29 cellular contexts compared by ENCODE assay signal in the genomic region with DNA sequence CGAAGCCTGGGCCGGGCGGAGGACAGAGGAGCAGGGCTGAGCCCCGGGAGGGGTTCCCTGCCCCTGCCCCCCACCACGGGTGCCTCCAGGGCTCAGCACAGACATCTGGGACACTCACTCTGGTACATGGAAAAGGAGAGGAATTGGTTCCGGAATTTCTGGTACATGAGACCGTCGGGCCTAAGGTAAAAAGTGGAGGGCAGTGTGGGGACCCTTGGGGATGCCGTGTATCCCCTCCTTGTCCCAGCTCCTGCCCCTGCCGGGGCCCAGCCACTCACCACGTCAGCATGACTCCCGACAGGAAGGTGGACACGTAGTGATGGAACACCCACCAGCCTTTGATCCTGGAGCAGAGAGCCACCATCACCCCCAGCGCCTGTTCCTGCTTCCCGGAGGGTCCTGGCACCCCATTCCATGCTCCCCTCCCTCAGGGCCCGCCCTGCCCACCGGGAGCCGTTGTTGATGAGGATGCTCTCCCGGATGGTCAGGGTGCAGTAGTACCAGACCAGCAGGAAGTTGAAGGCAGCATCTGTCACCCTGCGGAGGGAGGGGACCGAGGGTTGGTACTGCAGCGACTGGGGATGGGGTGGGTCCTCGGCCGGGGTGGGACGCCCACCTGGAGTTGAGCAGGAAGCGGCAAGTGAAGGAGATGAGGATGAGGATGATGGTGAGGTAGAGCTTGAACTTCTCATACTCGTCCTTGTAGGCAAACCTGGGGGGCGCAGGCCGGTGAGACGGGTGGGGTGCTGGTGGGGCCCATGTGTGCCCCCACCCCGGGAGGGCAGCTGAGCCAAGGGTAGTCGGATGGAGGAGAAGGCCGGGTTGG. TPM values are rescaled to one million over a fixed set of nuclear protein-coding genes. Genes with fewer than 3 reads are reported as not detected.
DNase-seq lines count a peak whose midpoint lies in the region; ATAC-seq, FAIRE-seq and TF ChIP-seq lines count a peak whose summit lies in the region.
"Had no signal": no experiment of that assay in that cellular context is flagged by ENCODE, and none has a peak within 500 bp of the region (broad histone marks: within the 10 kb centered on the region; RNA-seq: fewer than 3 reads in every experiment).

No MANE protein-coding gene starts in this region.

- H3K27ac Mint-ChIP-seq in stimulated activated effector memory CD8-positive, alpha-beta T cell treated with anti-CD3 and anti-CD28 coated beads, Interleukin-12 subunit alpha, Interleukin-12 subunit beta, amount 100 ng/mL, for 72 hours: peak overlapping the region; percentile 70
- H3K27ac Mint-ChIP-seq: activated CD4-positive, alpha-beta T cell treated with anti-CD3 and anti-CD28 coated beads, Interleukin-2, amount 10 ng/mL, durations not matched to agents 7 days and 5 days; activated naive CD8-positive, alpha-beta T cell treated with anti-CD3 and anti-CD28 coated beads for 36 hours; CD8-positive, alpha-beta memory T cell; T-cell had no signal

- no peak for FAIRE-seq in kidney (lab: Jason Lieb, UNC)
- FAIRE-seq: A204.1, GM19239, H54, RCC 7860 had no signal

- no peak overlapping the region for H3K9ac ChIP-seq in kidney (ENCODE audit: low read length in 2 of 2)

- in situ Hi-C loops in Panc1 (cut with HindIII; ENCODE audit: low pct_unique_long_range_greater_than_20kb, low sequenced_read_pairs): no loop called here

- H3K4me3 ChIP-seq in heart right ventricle: no peak overlapping the region
- H3K4me3 ChIP-seq in Panc1 (ENCODE audit: low read depth in 2 of 2, low read length in 2 of 2): no peak overlapping the region
- no peak overlapping the region for H3K4me3 ChIP-seq in kidney (ENCODE audit: low read length in 2 of 2)
- H3K4me3 ChIP-seq: SJSA1, skin epidermis, suprapubic skin had no signal

- ATAC-seq in Right ventricle myocardium inferior (no peak), heart right ventricle (no peak), Panc1 (no peak), GM21390 (IDR thresholded peaks at IDR 0.05; ENCODE audit: unreplicated experiment) (no peak)
- no peak for ATAC-seq in stimulated activated effector memory CD8-positive, alpha-beta T cell treated with anti-CD3 and anti-CD28 coated beads, Interleukin-12 subunit alpha, Interleukin-12 subunit beta, amount 100 ng/mL, for 72 hours
- ATAC-seq: effector memory CD8-positive, alpha-beta T cell; naive thymus-derived CD4-positive, alpha-beta T cell; T-cell; WTC11 had no signal

- H3K36me3 Mint-ChIP-seq in stimulated activated effector memory CD8-positive, alpha-beta T cell treated with anti-CD3 and anti-CD28 coated beads, Interleukin-12 subunit alpha, Interleukin-12 subunit beta, amount 100 ng/mL, for 72 hours: peaks cover 28% of the 10 kb centered on the region
- H3K36me3 Mint-ChIP-seq: activated naive CD8-positive, alpha-beta T cell treated with anti-CD3 and anti-CD28 coated beads for 36 hours had no signal

- H3K27ac ChIP-seq in heart right ventricle: peak overlapping the region in 5 of 10 donors; percentile 25 to 56 (median 44)
- peak overlapping the region; percentile 44; the same call in 1 of the 2 replicates for H3K27ac ChIP-seq in Panc1 (ENCODE audit: low read length)
- H3K27ac ChIP-seq in kidney (ENCODE audit: low read depth in 2 of 2, low read length in 2 of 2): no peak overlapping the region
- H3K27ac ChIP-seq: SJSA1, skin epidermis, suprapubic skin had no signal

- H3K36me3 ChIP-seq in heart right ventricle (peaks cover 0 to 59% (median 44%) of the 10 kb centered on the region in 9 donors), Panc1 (ENCODE audit: control insufficient read depth, insufficient read depth, low read length) (no peaks in the 10 kb centered on the region), kidney (ENCODE audit: control insufficient read depth in 1 of 2, insufficient read depth in 2 of 2, low read length in 2 of 2) (peaks cover 8 to 11% of the 10 kb centered on the region in 2 donors)

- no peak overlapping the region for H3K4me3 Mint-ChIP-seq in stimulated activated effector memory CD8-positive, alpha-beta T cell treated with anti-CD3 and anti-CD28 coated beads, Interleukin-12 subunit alpha, Interleukin-12 subunit beta, amount 100 ng/mL, for 72 hours
- H3K4me3 Mint-ChIP-seq: activated CD4-positive, alpha-beta T cell treated with anti-CD3 and anti-CD28 coated beads, Interleukin-2, amount 10 ng/mL, durations not matched to agents 7 days and 5 days; activated naive CD8-positive, alpha-beta T cell treated with anti-CD3 and anti-CD28 coated beads for 36 hours; CD8-positive, alpha-beta memory T cell; effector memory CD8-positive, alpha-beta T cell; mesothelial cell of epicardium; naive thymus-derived CD4-positive, alpha-beta T cell; T-cell; WTC11 had no signal

- no peaks in the 10 kb centered on the region for H3K27me3 ChIP-seq in heart right ventricle
- no peaks in the 10 kb centered on the region for H3K27me3 ChIP-seq in Panc1 (ENCODE audit: control insufficient read depth, insufficient read depth, low read length)
- H3K27me3 ChIP-seq: SJSA1, suprapubic skin had no signal

- CTCF ChIA-PET in Panc1 (lab: Charles Lee): no interaction called here

- H3K4me1 ChIP-seq in heart right ventricle (peaks cover 9 to 48% (median 27%) of the 10 kb centered on the region in 9 donors), Panc1 (ENCODE audit: control insufficient read depth, insufficient read depth, low read length) (peaks cover 16% of the 10 kb centered on the region), kidney (ENCODE audit: control insufficient read depth in 1 of 2, insufficient read depth in 1 of 2, low read depth in 1 of 2, low read length in 2 of 2) (peaks cover 8 to 11% of the 10 kb centered on the region in 2 donors)

- H3K9me3 ChIP-seq in heart right ventricle: no peaks in the 10 kb centered on the region
- H3K9me3 ChIP-seq in Panc1 (ENCODE audit: control insufficient read depth, insufficient read depth, low read depth, low read length): no peaks in the 10 kb centered on the region
- no peaks in the 10 kb centered on the region for H3K9me3 ChIP-seq in kidney (ENCODE audit: control insufficient read depth in 1 of 2, low read length in 2 of 2)
- H3K9me3 ChIP-seq: SJSA1, suprapubic skin had no signal

- 87 to 89% methylated on average over 33 of the region's 33 CpGs for WGBS in heart right ventricle, 2 donors

- peak; percentile 58 for DNase-seq in Right ventricle myocardium inferior (ENCODE audit: missing footprints)
- DNase-seq in heart right ventricle: no peak
- no peak for DNase-seq in Panc1 (ENCODE audit: low read depth, low spot score)
- peak; percentile 74 for DNase-seq in kidney
- DNase-seq in stimulated activated effector memory CD8-positive, alpha-beta T cell treated with anti-CD3 and anti-CD28 coated beads, Interleukin-12 subunit alpha, Interleukin-12 subunit beta, amount 100 ng/mL, for 72 hours (ENCODE audit: low spot score in 2 of 2): no peak
- DNase-seq in activated naive CD4-positive, alpha-beta T cell treated with Interleukin-2 at 50 U/mL for 16 hours: no peak
- no peak for DNase-seq in NCI-H187 treated with DMSO at 0.1 percent for 48 hours (lab: John Stamatoyannopoulos, UW)
- DNase-seq: activated CD4-positive, alpha-beta T cell treated with anti-CD3 and anti-CD28 coated beads, Interleukin-2, amount 10 ng/mL, durations not matched to agents 7 days and 5 days; activated effector memory CD4-positive, alpha-beta T cell treated with Interleukin-2 at 50 U/mL for 16 hours; activated naive CD8-positive, alpha-beta T cell treated with anti-CD3 and anti-CD28 coated beads for 36 hours; cortex of kidney; DMS 273 treated with DMSO at 0.1 percent for 48 hours; effector memory CD8-positive, alpha-beta T cell; naive thymus-derived CD4-positive, alpha-beta T cell; NCI-H146; NCI-H446; stimulated activated naive CD4-positive, alpha-beta T cell treated with Interleukin-2 at 50 U/mL for 16 hours had no signal

- no peaks in the 10 kb centered on the region for H3K9me3 Mint-ChIP-seq in stimulated activated effector memory CD8-positive, alpha-beta T cell treated with anti-CD3 and anti-CD28 coated beads, Interleukin-12 subunit alpha, Interleukin-12 subunit beta, amount 100 ng/mL, for 72 hours
- H3K9me3 Mint-ChIP-seq: activated CD4-positive, alpha-beta T cell treated with anti-CD3 and anti-CD28 coated beads, Interleukin-2, amount 10 ng/mL, durations not matched to agents 7 days and 5 days; activated naive CD8-positive, alpha-beta T cell treated with anti-CD3 and anti-CD28 coated beads for 36 hours; CD8-positive, alpha-beta memory T cell; effector memory CD8-positive, alpha-beta T cell; mesothelial cell of epicardium; T-cell; WTC11 had no signal

- no TSS peak for BruUV-seq in Panc1 (replicated peaks; lab: Mats Ljungman, UMichigan)

- POLR2A ChIA-PET in Panc1 (lab: Charles Lee): interaction anchor here (0.6 kb wide), 1 partner anchor 16 kb away, joined by 4 read pairs; no protein-coding TSS in a partner anchor

- TF ChIP-seq CTCF in heart right ventricle (IDR thresholded peaks at IDR 0.05) (no peak), Panc1 (IDR thresholded peaks at IDR 0.05) (no peak), kidney (IDR thresholded peaks at IDR 0.05; ENCODE audit: borderline replicate concordance, extremely low read depth, insufficient read depth) (no peak)

- H3K4me1 Mint-ChIP-seq in stimulated activated effector memory CD8-positive, alpha-beta T cell treated with anti-CD3 and anti-CD28 coated beads, Interleukin-12 subunit alpha, Interleukin-12 subunit beta, amount 100 ng/mL, for 72 hours: peaks cover 32% of the 10 kb centered on the region

- intact Hi-C loops in Right ventricle myocardium inferior (cut with DNase I) (no loop called here), heart right ventricle (cut with DNase I) (loop anchor here in 2 of 10 donors (5.0 kb wide), 1 partner anchor 41 kb away; no protein-coding TSS in a partner anchor), Panc1 (cut with micrococcal nuclease; ENCODE audit: unreplicated experiment) (no loop called here), kidney (cut with DNase I) (no loop called here)

RNA-seq across cellular contexts. Expression of gene TMEM120A, which starts 6.4 kb away (rescaled TPM):
- total RNA-seq in Right ventricle myocardium inferior (109 TPM), heart right ventricle (100 to 1,000 TPM; 132 to 192 (median 149) TPM), Panc1 (2021; ENCODE audit: unreplicated experiment) (71.0 TPM), kidney (47.0 TPM)
- polyA plus RNA-seq in heart right ventricle (100 to 1,000 TPM; 179 to 220 TPM), kidney (ENCODE audit: insufficient read depth, low read depth, low replicate concordance) (141 TPM)
- polyA plus RNA-seq in Panc1 (2012; ENCODE audit: insufficient read length): 73.8 TPM

RNA-seq across cellular contexts. Expression of gene STYXL1, which starts 59.8 kb away (rescaled TPM):
- total RNA-seq in Right ventricle myocardium inferior (21.6 TPM), heart right ventricle (10 to 100 TPM; 11.0 to 30.0 (median 16.9) TPM), Panc1 (2021; ENCODE audit: unreplicated experiment) (57.6 TPM), kidney (29.9 TPM)
- polyA plus RNA-seq in heart right ventricle (10 to 100 TPM; 41.5 to 53.9 TPM), kidney (ENCODE audit: insufficient read depth, low read depth, low replicate concordance) (55.5 TPM)
- 60.7 TPM for polyA plus RNA-seq in Panc1 (2012; ENCODE audit: insufficient read length)

RNA-seq across cellular contexts. Expression of gene MDH2, which starts 59.9 kb away (rescaled TPM):
- 688 TPM for total RNA-seq in Right ventricle myocardium inferior
- 100 to 1,000 TPM; 383 to 686 (median 453) TPM for total RNA-seq in heart right ventricle
- 100 to 1,000 TPM in 1 of 2 donors, 10 to 100 TPM in 1; 66.1 to 252 TPM for polyA plus RNA-seq in heart right ventricle
- total RNA-seq in Panc1 (2021; ENCODE audit: unreplicated experiment): 365 TPM
- 703 TPM for polyA plus RNA-seq in Panc1 (2012; ENCODE audit: insufficient read length)
- 130 TPM for total RNA-seq in kidney
- 233 TPM for polyA plus RNA-seq in kidney (ENCODE audit: insufficient read depth, low read depth, low replicate concordance)

Comparison
In these comparisons a context has a peak if more than half of its experiments do, and no peak if none do; other contexts are left out.
1. DNase-seq: peak in Right ventricle myocardium inferior (single experiment) and kidney (single experiment); none in heart right ventricle (0 of 2), Panc1 (single experiment), stimulated activated effector memory CD8-positive, alpha-beta T cell treated with anti-CD3 and anti-CD28 coated beads, Interleukin-12 subunit alpha, Interleukin-12 subunit beta, amount 100 ng/mL, for 72 hours (0 of 2), activated naive CD4-positive, alpha-beta T cell treated with Interleukin-2 at 50 U/mL for 16 hours (single experiment) and NCI-H187 treated with DMSO at 0.1 percent for 48 hours (single experiment).